In genomic region chr16:50099957-50100648, GRCh38 we compare ENCODE assay signal across 11 cellular contexts.
"Had no signal": no experiment of that assay in that cellular context is flagged by ENCODE, and none has a peak within 500 bp of the region (broad histone marks: within the 10 kb centered on the region; RNA-seq: fewer than 3 reads in every experiment).

No MANE protein-coding gene starts in this region.

- DNase-seq: activated CD4-positive, alpha-beta T cell treated with anti-CD3 and anti-CD28 coated beads, Interleukin-2, amount 10 ng/mL, durations not matched to agents 7 days and 5 days; activated CD8-positive, alpha-beta memory T cell treated with anti-CD3 and anti-CD28 coated beads for 24 hours; activated naive CD4-positive, alpha-beta T cell treated with anti-CD3 and anti-CD28 coated beads, Interleukin-2, amount 10 ng/mL, durations not matched to agents 7 days and 5 days; effector memory CD4-positive, alpha-beta T cell; erythroblast; nephron progenitor cell; psoas muscle; stimulated activated naive CD4-positive, alpha-beta T cell; substantia nigra had no signal

- H3K27me3 Mint-ChIP-seq: activated CD4-positive, alpha-beta T cell treated with anti-CD3 and anti-CD28 coated beads, Interleukin-2, amount 10 ng/mL, durations not matched to agents 7 days and 5 days; activated naive CD4-positive, alpha-beta T cell treated with anti-CD3 and anti-CD28 coated beads, Interleukin-2, amount 10 ng/mL, durations not matched to agents 7 days and 5 days had no signal

- ATAC-seq: psoas muscle, sciatic nerve, WTC11 had no signal

- H3K4me3 Mint-ChIP-seq: activated CD4-positive, alpha-beta T cell treated with anti-CD3 and anti-CD28 coated beads, Interleukin-2, amount 10 ng/mL, durations not matched to agents 7 days and 5 days; activated naive CD4-positive, alpha-beta T cell treated with anti-CD3 and anti-CD28 coated beads, Interleukin-2, amount 10 ng/mL, durations not matched to agents 7 days and 5 days; nephron progenitor cell; WTC11 had no signal

- H3K27ac Mint-ChIP-seq: activated CD4-positive, alpha-beta T cell treated with anti-CD3 and anti-CD28 coated beads, Interleukin-2, amount 10 ng/mL, durations not matched to agents 7 days and 5 days; activated naive CD4-positive, alpha-beta T cell treated with anti-CD3 and anti-CD28 coated beads, Interleukin-2, amount 10 ng/mL, durations not matched to agents 7 days and 5 days; nephron progenitor cell; WTC11 had no signal

- H3K4me1 Mint-ChIP-seq: activated naive CD4-positive, alpha-beta T cell treated with anti-CD3 and anti-CD28 coated beads, Interleukin-2, amount 10 ng/mL, durations not matched to agents 7 days and 5 days; WTC11 had no signal

- H3K9me3 Mint-ChIP-seq: activated CD4-positive, alpha-beta T cell treated with anti-CD3 and anti-CD28 coated beads, Interleukin-2, amount 10 ng/mL, durations not matched to agents 7 days and 5 days; activated naive CD4-positive, alpha-beta T cell treated with anti-CD3 and anti-CD28 coated beads, Interleukin-2, amount 10 ng/mL, durations not matched to agents 7 days and 5 days; nephron progenitor cell; WTC11 had no signal
